In the genomic region with DNA sequence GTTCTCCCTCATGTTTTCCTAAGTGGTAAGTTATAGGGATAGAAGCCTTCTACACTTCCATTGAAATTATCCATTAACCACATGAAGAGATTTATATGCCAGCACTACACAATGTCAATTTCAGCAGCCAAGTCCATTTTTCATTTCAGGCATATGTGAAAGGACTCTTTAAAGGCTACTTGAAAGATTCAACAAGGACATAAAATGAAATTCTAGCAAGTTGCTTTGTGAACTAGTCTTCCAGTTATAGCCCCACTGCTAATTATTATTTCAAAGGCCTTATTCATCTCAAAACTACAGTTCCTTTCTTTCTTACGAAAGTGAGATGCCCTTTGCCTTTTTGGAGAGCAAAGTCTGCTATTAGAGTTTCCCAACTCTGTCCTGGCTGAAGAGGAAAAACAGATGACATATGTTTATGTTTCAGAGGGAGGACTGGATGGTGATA, we compare ENCODE assay signal across 21 cellular contexts.
A peak's percentile ranks its signal among the peaks of the same experiment; 100 is the strongest.
DNase-seq lines count a peak whose midpoint lies in the region; ATAC-seq lines count a peak whose summit lies in the region.
"Had no signal": no experiment of that assay in that cellular context is flagged by ENCODE, and none has a peak within 500 bp of the region (broad histone marks: within the 10 kb centered on the region; RNA-seq: fewer than 3 reads in every experiment).

No MANE protein-coding gene starts in this region.

- no peak overlapping the region for H3K27ac ChIP-seq in trophoblast cell (ENCODE audit: low read depth, low read length)
- H3K27ac ChIP-seq: thoracic aorta, VCaP had no signal

- H2BK5ac ChIP-seq in trophoblast cell (ENCODE audit: low read depth, low read length, poor library complexity) = no peak overlapping the region

- H3K4ac ChIP-seq in trophoblast cell (ENCODE audit: low read depth, low read length) = no peak overlapping the region

- no peak overlapping the region for H4K12ac ChIP-seq in trophoblast cell (ENCODE audit: low read depth, low read length)

- no peak overlapping the region for H3K14ac ChIP-seq in trophoblast cell (ENCODE audit: low read length)

- peak overlapping the region; percentile 5 for H3K9ac ChIP-seq in adipocyte (ENCODE audit: low read length)
- H3K9ac ChIP-seq in trophoblast cell (ENCODE audit: low read length) = no peak overlapping the region

- no peak overlapping the region for H2BK120ac ChIP-seq in trophoblast cell (ENCODE audit: insufficient read depth, low read length, poor library complexity)

- H3K4me3 ChIP-seq in adipocyte (ENCODE audit: low read length) (no peak overlapping the region), trophoblast cell (ENCODE audit: low read depth, low read length) (no peak overlapping the region)
- H3K4me3 ChIP-seq: HAP-1, thoracic aorta had no signal

- no peak overlapping the region for H3K23ac ChIP-seq in trophoblast cell (ENCODE audit: low read length)

- no peak overlapping the region for H3K18ac ChIP-seq in trophoblast cell (ENCODE audit: low read length)

- H3K79me2 ChIP-seq in trophoblast cell (ENCODE audit: control insufficient read depth, insufficient read depth, low read length, poor library complexity) = no peaks in the 10 kb centered on the region

- intact Hi-C loops in left ventricle myocardium superior (cut with micrococcal nuclease) = no loop called here

- H2AFZ ChIP-seq in trophoblast cell (ENCODE audit: insufficient read depth, low read length, poor library complexity) = no peak overlapping the region

- H3K4me1 ChIP-seq in adipocyte (ENCODE audit: control insufficient read depth, insufficient read depth, low read length) = peaks cover 30% of the 10 kb centered on the region
- H3K4me1 ChIP-seq in trophoblast cell (ENCODE audit: control insufficient read depth in 1 of 2, insufficient read depth in 2 of 2, low read length in 2 of 2) = peaks cover 0 to 4% of the 10 kb centered on the region in 2 experiments

- no peak overlapping the region for H4K8ac ChIP-seq in trophoblast cell (ENCODE audit: low read depth, low read length)

- H3K4me2 ChIP-seq in trophoblast cell (ENCODE audit: low read length) = no peak overlapping the region

- no peaks in the 10 kb centered on the region for H3K9me3 ChIP-seq in adipocyte (ENCODE audit: control insufficient read depth, low read length)
- no peaks in the 10 kb centered on the region for H3K9me3 ChIP-seq in trophoblast cell (ENCODE audit: insufficient read depth, low read depth, low read length)
- H3K9me3 ChIP-seq: HAP-1, thoracic aorta had no signal

- ATAC-seq in left ventricle myocardium superior = peak; percentile 22
- ATAC-seq: CD8-positive, alpha-beta T cell; effector memory CD8-positive, alpha-beta T cell; stimulated activated memory B cell treated with anti-CD40 and anti-IgM and Interleukin-4, amounts not matched to agents 10 μg/mL and 1 μg/mL and 100 μg/mL, for 72 hours had no signal

- no CpG with 5 or more reads among the region's 1 CpG for WGBS in trophoblast cell (ENCODE audit: extremely low coverage, insufficient coverage, insufficient read length)

- no peak overlapping the region for H2BK12ac ChIP-seq in trophoblast cell (ENCODE audit: low read length)

- H2AK5ac ChIP-seq in trophoblast cell (ENCODE audit: low read length) = no peak overlapping the region

- H3K79me1 ChIP-seq in trophoblast cell (ENCODE audit: low read length) = no peaks in the 10 kb centered on the region

- DNase-seq in NCI-H187 treated with DMSO at 0.1 percent for 48 hours (lab: John Stamatoyannopoulos, UW) (peak; percentile 97), adipocyte (ENCODE audit: low read depth) (peak; percentile 42), left ventricle myocardium superior (no peak), renal cortical epithelial cell (ENCODE audit: low read depth) (peak; percentile 29), trophoblast cell (no peak), iPS-NIHi7 (ENCODE audit: extremely low spot score) (no peak), HT-29 (ENCODE audit: low spot score) (no peak)
- DNase-seq: activated CD4-positive, alpha-beta T cell treated with anti-CD3 and anti-CD28 coated beads, Interleukin-2, amount 50 U/mL, for 48 hours; activated naive CD4-positive, alpha-beta T cell treated with Interleukin-2 at 50 U/mL for 16 hours; activated T-cell treated with anti-CD3 and anti-CD28 coated beads for 4 hours; aorta; CD8-positive, alpha-beta T cell; DND-41; effector memory CD8-positive, alpha-beta T cell; NCI-H146; NCI-H524 treated with DMSO at 0.1 percent for 48 hours; retina had no signal

- no peaks in the 10 kb centered on the region for H3K27me3 ChIP-seq in adipocyte (replicated peaks; ENCODE audit: control insufficient read depth, insufficient read depth, low read length)
- no peaks in the 10 kb centered on the region for H3K27me3 ChIP-seq in trophoblast cell (ENCODE audit: insufficient read depth, low read length)

- no peak overlapping the region for H4K91ac ChIP-seq in trophoblast cell (ENCODE audit: low read depth, low read length)

- no peaks in the 10 kb centered on the region for H3K36me3 ChIP-seq in adipocyte (ENCODE audit: control insufficient read depth, insufficient read depth, low read length, severe bottlenecking)
- H3K36me3 ChIP-seq in trophoblast cell (ENCODE audit: control insufficient read depth in 1 of 2, insufficient read depth in 2 of 2, low read length in 2 of 2) = no peaks in the 10 kb centered on the region
- H3K36me3 ChIP-seq: HAP-1 had no signal

Comparison
In these comparisons a context has a peak if more than half of its experiments do, and no peak if none do; other contexts are left out.
1. DNase-seq: peak in NCI-H187 treated with DMSO at 0.1 percent for 48 hours (single experiment), adipocyte (single experiment) and renal cortical epithelial cell (single experiment); none in left ventricle myocardium superior (single experiment), trophoblast cell (0 of 2), iPS-NIHi7 (single experiment) and HT-29 (single experiment).